ENCODE assay signal across 8 cellular contexts in genomic region chr2:180124273-180124881, GRCh38.
A peak's percentile ranks its signal among the peaks of the same experiment; 100 is the strongest.
DNase-seq lines count a peak whose midpoint lies in the region; ATAC-seq, FAIRE-seq and TF ChIP-seq lines count a peak whose summit lies in the region.

No MANE protein-coding gene starts in this region.

- DNase-seq in DMS114 treated with DMSO at 0.1 percent for 48 hours (lab: John Stamatoyannopoulos, UW; ENCODE audit: unreplicated experiment) = peak; percentile 28
- peak; percentile 72 for DNase-seq in NCI-H460 (ENCODE audit: extremely low read depth, low read depth)
- peak; percentile 32 to 64 (median 38) for DNase-seq in K562 (ENCODE audit: extremely low read depth in 1 of 4, low spot score in 3 of 4)
- peak; percentile 91 for DNase-seq in inferior parietal cortex (ENCODE audit: extremely low spot score)
- DNase-seq in tibial artery = no peak
- DNase-seq in cortex of kidney (lab: John Stamatoyannopoulos, UW) = no peak

- H3K4me3 ChIP-seq in K562 = no peak overlapping the region
- H3K4me3 ChIP-seq in tibial artery = no peak overlapping the region

- peak; percentile 72 for FAIRE-seq in K562 (lab: Jason Lieb, UNC)

- TF ChIP-seq RAD21 in K562 (CRISPR knock-in tag; conservative IDR thresholded peaks at IDR 0.05 in 1 of 2, IDR thresholded peaks at IDR 0.05 in 1 of 2) = peak; percentile 81 to 82

- H3K36me3 ChIP-seq in K562 (ENCODE audit: control insufficient read depth, insufficient read depth, low read length) = no peaks in the 10 kb centered on the region
- no peaks in the 10 kb centered on the region for H3K36me3 ChIP-seq in tibial artery

- BruUV-seq in K562 (replicated peaks; lab: Mats Ljungman, UMichigan) = no TSS peak

- no peaks in the 10 kb centered on the region for H4K20me1 ChIP-seq in K562 (replicated peaks; ENCODE audit: control insufficient read depth, insufficient read depth, low read length)

- no peaks in the 10 kb centered on the region for H3K9me1 ChIP-seq in K562 (ENCODE audit: control insufficient read depth, insufficient read depth, low read length)

- H3K9ac ChIP-seq in K562 (ENCODE audit: insufficient read depth in 1 of 2, low read depth in 2 of 2, low read length in 2 of 2) = no peak overlapping the region

- intact Hi-C loops in K562 (cut with micrococcal nuclease) = loop anchor here (1.0 to 10.0 kb wide), 5 partner anchors 860 to 1950 kb away; partner anchors contain the start of gene UBE2E3
- intact Hi-C loops in tibial artery (cut with DNase I; ENCODE audit: low total_unique reads) = loop anchor here (10.0 kb wide), 1 partner anchor 1590 kb away; no protein-coding TSS in a partner anchor

- peak; percentile 66 for ATAC-seq in GM19372 (IDR thresholded peaks at IDR 0.05; ENCODE audit: low read depth, unreplicated experiment)
- peak; percentile 72 for ATAC-seq in HG03432 (IDR thresholded peaks at IDR 0.05; ENCODE audit: unreplicated experiment)
- peak; percentile 91 for ATAC-seq in K562

- H3K79me2 ChIP-seq in K562 (ENCODE audit: control insufficient read depth, insufficient read depth, low read length) = no peaks in the 10 kb centered on the region

- CTCF ChIA-PET in K562 (lab: Yijun Ruan, JAX; ENCODE audit: low intra/inter-chr PET ratio) = interaction anchor here (3.0 to 4.4 kb wide), 2 partner anchors 934 to 1591 kb away, joined by 20 to 36 read pairs; no protein-coding TSS in a partner anchor

- no peak overlapping the region for H3K4me2 ChIP-seq in K562 (ENCODE audit: insufficient read depth, low read length)

- no peaks in the 10 kb centered on the region for H3K27me3 ChIP-seq in K562 (ENCODE audit: control insufficient read depth in 2 of 2, insufficient read depth in 2 of 2, low read length in 2 of 2)
- H3K27me3 ChIP-seq in tibial artery = peaks cover 0 to 6% of the 10 kb centered on the region in 2 donors

- no peak for TF ChIP-seq POLR2A in K562 (conservative IDR thresholded peaks at IDR 0.05)

- H3K27ac ChIP-seq in K562 (ENCODE audit: extremely low read depth, low read depth, low read length) = no peak overlapping the region
- no peak overlapping the region for H3K27ac ChIP-seq in tibial artery

- H3K9me3 ChIP-seq in K562 (replicated peaks; ENCODE audit: control insufficient read depth, insufficient read depth, low read depth, low read length) (no peaks in the 10 kb centered on the region), tibial artery (no peaks in the 10 kb centered on the region)

- POLR2A ChIA-PET in K562 (lab: Yijun Ruan, JAX) = interaction anchor here (0.6 kb wide), 1 partner anchor 43 kb away, joined by 3 read pairs; no protein-coding TSS in a partner anchor

- H2AFZ ChIP-seq in K562 (ENCODE audit: low read depth, low read length) = no peak overlapping the region

- 0% methylated on average over 6 of the region's 6 CpGs for WGBS in K562 (ENCODE audit: insufficient coverage, low coverage, missing lambda C conversion rate)

- in situ Hi-C loops in K562 (cut with MboI) = loop anchor here (10.0 to 25.0 kb wide), 2 partner anchors 938 to 1600 kb away; no protein-coding TSS in a partner anchor

- TF ChIP-seq EP300 in K562 (IDR thresholded peaks at IDR 0.05; ENCODE audit: low read length) = no peak

- H3K4me1 ChIP-seq in K562 (replicated peaks in 1 of 2; ENCODE audit: control insufficient read depth in 2 of 2, insufficient read depth in 2 of 2, low read length in 2 of 2) = no peaks in the 10 kb centered on the region
- no peaks in the 10 kb centered on the region for H3K4me1 ChIP-seq in tibial artery

- TF ChIP-seq CTCF in K562 (IDR thresholded peaks at IDR 0.05 in 2 of 3, conservative IDR thresholded peaks at IDR 0.05 in 1 of 3; ENCODE audit: insufficient read depth in 2 of 3, low read depth in 1 of 3, low read length in 3 of 3) (peak; percentile 45 to 73 (median 54); a peak in 5 of 6 replicates), tibial artery (IDR thresholded peaks at IDR 0.05) (peak; percentile 33 to 49)

TF ChIP-seq in K562, 482 proteins besides CTCF, POLR2A, EP300 and RAD21 (continues in another document):
- TF ChIP-seq KLF6 (CRISPR knock-in tag; IDR thresholded peaks at IDR 0.05; ENCODE audit: borderline replicate concordance) (no peak), POLR2H (tag; IDR thresholded peaks at IDR 0.05; ENCODE audit: low read depth) (no peak), ILK (tag; IDR thresholded peaks at IDR 0.05; ENCODE audit: borderline replicate concordance, low read depth) (no peak), ZBTB34 (CRISPR knock-in tag; IDR thresholded peaks at IDR 0.05) (no peak), ZNF740 (CRISPR knock-in tag; IDR thresholded peaks at IDR 0.05) (no peak), ZNF740 (tag; IDR thresholded peaks at IDR 0.05) (no peak), RNF2 (IDR thresholded peaks at IDR 0.05) (no peak), DEAF1 (CRISPR knock-in tag; IDR thresholded peaks at IDR 0.05) (peak; percentile 63), NCOA4 (IDR thresholded peaks at IDR 0.05; ENCODE audit: partially characterized antibody) (no peak), ARID2 (IDR thresholded peaks at IDR 0.05) (no peak), SETDB1 (IDR thresholded peaks at IDR 0.05; ENCODE audit: low read length) (no peak), TSHZ1 (CRISPR knock-in tag; IDR thresholded peaks at IDR 0.05) (no peak), STAT5B (CRISPR knock-in tag; IDR thresholded peaks at IDR 0.05) (no peak)

Comparison
In these comparisons a context has a peak if more than half of its experiments do, and no peak if none do; other contexts are left out.
1. DNase-seq: peak in DMS114 treated with DMSO at 0.1 percent for 48 hours (single experiment), NCI-H460 (single experiment), K562 (4 of 4) and inferior parietal cortex (single experiment); none in tibial artery (0 of 2) and cortex of kidney (single experiment).
2. Peak in every context shown above with its lines, with median percentiles within 50 percentile points of each other: ATAC-seq.